In the genomic region with DNA sequence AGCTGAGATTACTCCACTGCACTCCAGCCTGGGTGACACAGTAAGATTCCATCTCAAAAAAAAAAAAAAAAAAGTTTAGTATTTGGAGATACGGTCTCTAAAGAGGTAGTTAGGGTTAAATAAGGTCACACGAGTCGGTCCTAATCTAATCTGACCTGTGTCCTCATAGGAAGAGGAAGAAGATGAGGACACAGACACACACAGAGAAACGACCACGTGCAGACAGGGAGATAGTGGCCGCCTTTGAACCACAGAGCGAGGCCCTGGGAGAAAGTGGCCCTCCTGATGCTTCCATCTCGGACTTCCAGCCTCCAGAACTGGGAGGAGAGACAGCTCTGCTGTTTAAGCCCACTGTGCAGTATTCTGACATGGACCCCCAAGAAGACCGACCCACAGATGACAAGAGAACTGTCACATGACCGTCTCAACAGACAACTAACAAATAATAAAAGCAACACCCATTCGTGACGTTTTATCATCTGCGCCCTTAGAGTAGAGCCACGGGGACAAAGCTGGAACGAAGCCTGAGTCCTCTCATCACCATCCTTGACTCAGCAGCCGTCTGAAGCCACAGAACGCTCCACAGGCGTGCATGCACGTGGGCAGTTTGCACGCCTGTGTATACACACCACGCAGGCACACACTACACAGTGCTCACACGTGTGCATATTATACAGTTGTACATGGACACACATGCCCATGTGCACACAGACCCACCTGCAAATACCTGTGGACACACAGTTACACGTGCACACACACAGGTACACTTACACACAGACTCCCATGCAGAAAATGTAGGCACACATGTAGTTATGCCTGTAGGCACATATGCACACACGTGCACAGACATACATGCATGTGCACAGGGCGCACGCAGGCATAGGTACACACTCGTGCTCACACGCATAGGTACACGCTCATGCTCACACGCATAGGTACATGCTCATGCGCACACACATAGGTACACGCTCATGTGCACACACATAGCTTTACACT, we compare ENCODE assay signal across 1 cellular context.
A peak's percentile ranks its signal among the peaks of the same experiment; 100 is the strongest.
TF ChIP-seq lines count a peak whose summit lies in the region.

No MANE protein-coding gene starts in this region.

TF ChIP-seq in K562, 482 proteins besides CTCF, POLR2A, EP300 and RAD21 (continued from another document and continues in another):
- TF ChIP-seq, protein P1, sequence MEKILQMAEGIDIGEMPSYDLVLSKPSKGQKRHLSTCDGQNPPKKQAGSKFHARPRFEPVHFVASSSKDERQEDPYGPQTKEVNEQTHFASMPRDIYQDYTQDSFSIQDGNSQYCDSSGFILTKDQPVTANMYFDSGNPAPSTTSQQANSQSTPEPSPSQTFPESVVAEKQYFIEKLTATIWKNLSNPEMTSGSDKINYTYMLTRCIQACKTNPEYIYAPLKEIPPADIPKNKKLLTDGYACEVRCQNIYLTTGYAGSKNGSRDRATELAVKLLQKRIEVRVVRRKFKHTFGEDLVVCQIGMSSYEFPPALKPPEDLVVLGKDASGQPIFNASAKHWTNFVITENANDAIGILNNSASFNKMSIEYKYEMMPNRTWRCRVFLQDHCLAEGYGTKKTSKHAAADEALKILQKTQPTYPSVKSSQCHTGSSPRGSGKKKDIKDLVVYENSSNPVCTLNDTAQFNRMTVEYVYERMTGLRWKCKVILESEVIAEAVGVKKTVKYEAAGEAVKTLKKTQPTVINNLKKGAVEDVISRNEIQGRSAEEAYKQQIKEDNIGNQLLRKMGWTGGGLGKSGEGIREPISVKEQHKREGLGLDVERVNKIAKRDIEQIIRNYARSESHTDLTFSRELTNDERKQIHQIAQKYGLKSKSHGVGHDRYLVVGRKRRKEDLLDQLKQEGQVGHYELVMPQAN (IDR thresholded peaks at IDR 0.05; ENCODE audit: borderline replicate concordance) = no peak; the same call in 1 of the 2 replicates
- TF ChIP-seq, protein P2, sequence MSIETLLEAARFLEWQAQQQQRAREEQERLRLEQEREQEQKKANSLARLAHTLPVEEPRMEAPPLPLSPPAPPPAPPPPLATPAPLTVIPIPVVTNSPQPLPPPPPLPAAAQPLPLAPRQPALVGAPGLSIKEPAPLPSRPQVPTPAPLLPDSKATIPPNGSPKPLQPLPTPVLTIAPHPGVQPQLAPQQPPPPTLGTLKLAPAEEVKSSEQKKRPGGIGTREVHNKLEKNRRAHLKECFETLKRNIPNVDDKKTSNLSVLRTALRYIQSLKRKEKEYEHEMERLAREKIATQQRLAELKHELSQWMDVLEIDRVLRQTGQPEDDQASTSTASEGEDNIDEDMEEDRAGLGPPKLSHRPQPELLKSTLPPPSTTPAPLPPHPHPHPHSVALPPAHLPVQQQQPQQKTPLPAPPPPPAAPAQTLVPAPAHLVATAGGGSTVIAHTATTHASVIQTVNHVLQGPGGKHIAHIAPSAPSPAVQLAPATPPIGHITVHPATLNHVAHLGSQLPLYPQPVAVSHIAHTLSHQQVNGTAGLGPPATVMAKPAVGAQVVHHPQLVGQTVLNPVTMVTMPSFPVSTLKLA (conservative IDR thresholded peaks at IDR 0.05) = peak; percentile 53 to 77; a peak in 3 of 4 replicates
- TF ChIP-seq MYC (IDR thresholded peaks at IDR 0.05; ENCODE audit: low read depth, low read length) (peak; percentile 90), MYC (CRISPR knock-in tag; IDR thresholded peaks at IDR 0.05; ENCODE audit: borderline replicate concordance, low read depth) (no peak), RBM34 (IDR thresholded peaks at IDR 0.05; ENCODE audit: borderline replicate concordance, insufficient read depth, low read length) (no peak), CREB1 (IDR thresholded peaks at IDR 0.05) (peak; percentile 50), CREB1 (CRISPR knock-in tag; IDR thresholded peaks at IDR 0.05) (peak; percentile 83), ESRRB (CRISPR knock-in tag; IDR thresholded peaks at IDR 0.05; ENCODE audit: borderline replicate concordance) (no peak), U2AF1 (optimal IDR thresholded peaks at IDR 0.05; ENCODE audit: low read depth, low read length) (no peak), GATA2 (CRISPR knock-in tag; IDR thresholded peaks at IDR 0.05) (peak; percentile 44; the same call in 1 of the 2 replicates), ZNF140 (CRISPR knock-in tag; IDR thresholded peaks at IDR 0.05) (no peak), ZC3H11A (IDR thresholded peaks at IDR 0.05; ENCODE audit: low read depth, low read length) (no peak), PCBP1 (IDR thresholded peaks at IDR 0.05; ENCODE audit: low read depth, low read length, poor library complexity, severe bottlenecking) (no peak), HNRNPUL1 (IDR thresholded peaks at IDR 0.05; ENCODE audit: low read length) (no peak), RBBP5 (IDR thresholded peaks at IDR 0.05; ENCODE audit: borderline replicate concordance, insufficient read depth, low read length, poor library complexity, severe bottlenecking) (peak; percentile 32), PHF20 (IDR thresholded peaks at IDR 0.05; ENCODE audit: partially characterized antibody) (peak; percentile 9), ZNF408 (CRISPR knock-in tag; IDR thresholded peaks at IDR 0.05; ENCODE audit: low read depth) (no peak), MCM3 (IDR thresholded peaks at IDR 0.05) (no peak), ATF7 (IDR thresholded peaks at IDR 0.05) (peak; percentile 67), KDM4B (IDR thresholded peaks at IDR 0.05; ENCODE audit: borderline replicate concordance in 2 of 2, low read depth in 1 of 2) (no peak), MXI1 (IDR thresholded peaks at IDR 0.05; ENCODE audit: low read depth, low read length) (no peak), ELF1 (tag; IDR thresholded peaks at IDR 0.05) (0 out of 2 replicates have a peak, but pooled peaks have one; percentile 16), STAG1 (CRISPR knock-in tag; IDR thresholded peaks at IDR 0.05; ENCODE audit: borderline replicate concordance) (no peak), MAFF (IDR thresholded peaks at IDR 0.05; ENCODE audit: low read length) (no peak), ZNF12 (CRISPR knock-in tag; IDR thresholded peaks at IDR 0.05) (no peak), RB1 (IDR thresholded peaks at IDR 0.05; ENCODE audit: low read depth) (no peak), SMAD4 (CRISPR knock-in tag; conservative IDR thresholded peaks at IDR 0.05) (peak; percentile 86), DPF2 (IDR thresholded peaks at IDR 0.05) (peak; percentile 54; the same call in 1 of the 2 replicates), ZNF431 (CRISPR knock-in tag; IDR thresholded peaks at IDR 0.05) (no peak), NCOR1 (IDR thresholded peaks at IDR 0.05) (0 out of 2 replicates have a peak, but pooled peaks have one; percentile 25), HEY1 (CRISPR knock-in tag; IDR thresholded peaks at IDR 0.05; ENCODE audit: borderline replicate concordance) (no peak), GTF2A2 (tag; IDR thresholded peaks at IDR 0.05) (no peak), ZNF57 (CRISPR knock-in tag; IDR thresholded peaks at IDR 0.05) (no peak)
- TF ChIP-seq, protein P3, sequence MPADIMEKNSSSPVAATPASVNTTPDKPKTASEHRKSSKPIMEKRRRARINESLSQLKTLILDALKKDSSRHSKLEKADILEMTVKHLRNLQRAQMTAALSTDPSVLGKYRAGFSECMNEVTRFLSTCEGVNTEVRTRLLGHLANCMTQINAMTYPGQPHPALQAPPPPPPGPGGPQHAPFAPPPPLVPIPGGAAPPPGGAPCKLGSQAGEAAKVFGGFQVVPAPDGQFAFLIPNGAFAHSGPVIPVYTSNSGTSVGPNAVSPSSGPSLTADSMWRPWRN (IDR thresholded peaks at IDR 0.05; ENCODE audit: low read depth) = peak; percentile 99
- TF ChIP-seq, protein P4, sequence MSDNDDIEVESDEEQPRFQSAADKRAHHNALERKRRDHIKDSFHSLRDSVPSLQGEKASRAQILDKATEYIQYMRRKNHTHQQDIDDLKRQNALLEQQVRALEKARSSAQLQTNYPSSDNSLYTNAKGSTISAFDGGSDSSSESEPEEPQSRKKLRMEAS (CRISPR knock-in tag; IDR thresholded peaks at IDR 0.05) = peak; percentile 83
- TF ChIP-seq, protein P5, sequence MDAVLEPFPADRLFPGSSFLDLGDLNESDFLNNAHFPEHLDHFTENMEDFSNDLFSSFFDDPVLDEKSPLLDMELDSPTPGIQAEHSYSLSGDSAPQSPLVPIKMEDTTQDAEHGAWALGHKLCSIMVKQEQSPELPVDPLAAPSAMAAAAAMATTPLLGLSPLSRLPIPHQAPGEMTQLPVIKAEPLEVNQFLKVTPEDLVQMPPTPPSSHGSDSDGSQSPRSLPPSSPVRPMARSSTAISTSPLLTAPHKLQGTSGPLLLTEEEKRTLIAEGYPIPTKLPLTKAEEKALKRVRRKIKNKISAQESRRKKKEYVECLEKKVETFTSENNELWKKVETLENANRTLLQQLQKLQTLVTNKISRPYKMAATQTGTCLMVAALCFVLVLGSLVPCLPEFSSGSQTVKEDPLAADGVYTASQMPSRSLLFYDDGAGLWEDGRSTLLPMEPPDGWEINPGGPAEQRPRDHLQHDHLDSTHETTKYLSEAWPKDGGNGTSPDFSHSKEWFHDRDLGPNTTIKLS (IDR thresholded peaks at IDR 0.05; ENCODE audit: borderline replicate concordance, low read depth) = 0 out of 2 replicates have a peak, but pooled peaks have one; percentile 23
- TF ChIP-seq, protein P6, sequence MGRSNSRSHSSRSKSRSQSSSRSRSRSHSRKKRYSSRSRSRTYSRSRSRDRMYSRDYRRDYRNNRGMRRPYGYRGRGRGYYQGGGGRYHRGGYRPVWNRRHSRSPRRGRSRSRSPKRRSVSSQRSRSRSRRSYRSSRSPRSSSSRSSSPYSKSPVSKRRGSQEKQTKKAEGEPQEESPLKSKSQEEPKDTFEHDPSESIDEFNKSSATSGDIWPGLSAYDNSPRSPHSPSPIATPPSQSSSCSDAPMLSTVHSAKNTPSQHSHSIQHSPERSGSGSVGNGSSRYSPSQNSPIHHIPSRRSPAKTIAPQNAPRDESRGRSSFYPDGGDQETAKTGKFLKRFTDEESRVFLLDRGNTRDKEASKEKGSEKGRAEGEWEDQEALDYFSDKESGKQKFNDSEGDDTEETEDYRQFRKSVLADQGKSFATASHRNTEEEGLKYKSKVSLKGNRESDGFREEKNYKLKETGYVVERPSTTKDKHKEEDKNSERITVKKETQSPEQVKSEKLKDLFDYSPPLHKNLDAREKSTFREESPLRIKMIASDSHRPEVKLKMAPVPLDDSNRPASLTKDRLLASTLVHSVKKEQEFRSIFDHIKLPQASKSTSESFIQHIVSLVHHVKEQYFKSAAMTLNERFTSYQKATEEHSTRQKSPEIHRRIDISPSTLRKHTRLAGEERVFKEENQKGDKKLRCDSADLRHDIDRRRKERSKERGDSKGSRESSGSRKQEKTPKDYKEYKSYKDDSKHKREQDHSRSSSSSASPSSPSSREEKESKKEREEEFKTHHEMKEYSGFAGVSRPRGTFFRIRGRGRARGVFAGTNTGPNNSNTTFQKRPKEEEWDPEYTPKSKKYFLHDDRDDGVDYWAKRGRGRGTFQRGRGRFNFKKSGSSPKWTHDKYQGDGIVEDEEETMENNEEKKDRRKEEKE (IDR thresholded peaks at IDR 0.05; ENCODE audit: borderline replicate concordance in 1 of 2, control insufficient read depth in 1 of 2, low read depth in 2 of 2, low read length in 1 of 2) = no peak
- TF ChIP-seq, protein P7, sequence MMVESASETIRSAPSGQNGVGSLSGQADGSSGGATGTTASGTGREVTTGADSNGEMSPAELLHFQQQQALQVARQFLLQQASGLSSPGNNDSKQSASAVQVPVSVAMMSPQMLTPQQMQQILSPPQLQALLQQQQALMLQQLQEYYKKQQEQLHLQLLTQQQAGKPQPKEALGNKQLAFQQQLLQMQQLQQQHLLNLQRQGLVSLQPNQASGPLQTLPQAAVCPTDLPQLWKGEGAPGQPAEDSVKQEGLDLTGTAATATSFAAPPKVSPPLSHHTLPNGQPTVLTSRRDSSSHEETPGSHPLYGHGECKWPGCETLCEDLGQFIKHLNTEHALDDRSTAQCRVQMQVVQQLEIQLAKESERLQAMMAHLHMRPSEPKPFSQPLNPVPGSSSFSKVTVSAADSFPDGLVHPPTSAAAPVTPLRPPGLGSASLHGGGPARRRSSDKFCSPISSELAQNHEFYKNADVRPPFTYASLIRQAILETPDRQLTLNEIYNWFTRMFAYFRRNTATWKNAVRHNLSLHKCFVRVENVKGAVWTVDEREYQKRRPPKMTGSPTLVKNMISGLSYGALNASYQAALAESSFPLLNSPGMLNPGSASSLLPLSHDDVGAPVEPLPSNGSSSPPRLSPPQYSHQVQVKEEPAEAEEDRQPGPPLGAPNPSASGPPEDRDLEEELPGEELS (CRISPR knock-in tag; IDR thresholded peaks at IDR 0.05; ENCODE audit: borderline replicate concordance) = no peak
- TF ChIP-seq, protein P8, sequence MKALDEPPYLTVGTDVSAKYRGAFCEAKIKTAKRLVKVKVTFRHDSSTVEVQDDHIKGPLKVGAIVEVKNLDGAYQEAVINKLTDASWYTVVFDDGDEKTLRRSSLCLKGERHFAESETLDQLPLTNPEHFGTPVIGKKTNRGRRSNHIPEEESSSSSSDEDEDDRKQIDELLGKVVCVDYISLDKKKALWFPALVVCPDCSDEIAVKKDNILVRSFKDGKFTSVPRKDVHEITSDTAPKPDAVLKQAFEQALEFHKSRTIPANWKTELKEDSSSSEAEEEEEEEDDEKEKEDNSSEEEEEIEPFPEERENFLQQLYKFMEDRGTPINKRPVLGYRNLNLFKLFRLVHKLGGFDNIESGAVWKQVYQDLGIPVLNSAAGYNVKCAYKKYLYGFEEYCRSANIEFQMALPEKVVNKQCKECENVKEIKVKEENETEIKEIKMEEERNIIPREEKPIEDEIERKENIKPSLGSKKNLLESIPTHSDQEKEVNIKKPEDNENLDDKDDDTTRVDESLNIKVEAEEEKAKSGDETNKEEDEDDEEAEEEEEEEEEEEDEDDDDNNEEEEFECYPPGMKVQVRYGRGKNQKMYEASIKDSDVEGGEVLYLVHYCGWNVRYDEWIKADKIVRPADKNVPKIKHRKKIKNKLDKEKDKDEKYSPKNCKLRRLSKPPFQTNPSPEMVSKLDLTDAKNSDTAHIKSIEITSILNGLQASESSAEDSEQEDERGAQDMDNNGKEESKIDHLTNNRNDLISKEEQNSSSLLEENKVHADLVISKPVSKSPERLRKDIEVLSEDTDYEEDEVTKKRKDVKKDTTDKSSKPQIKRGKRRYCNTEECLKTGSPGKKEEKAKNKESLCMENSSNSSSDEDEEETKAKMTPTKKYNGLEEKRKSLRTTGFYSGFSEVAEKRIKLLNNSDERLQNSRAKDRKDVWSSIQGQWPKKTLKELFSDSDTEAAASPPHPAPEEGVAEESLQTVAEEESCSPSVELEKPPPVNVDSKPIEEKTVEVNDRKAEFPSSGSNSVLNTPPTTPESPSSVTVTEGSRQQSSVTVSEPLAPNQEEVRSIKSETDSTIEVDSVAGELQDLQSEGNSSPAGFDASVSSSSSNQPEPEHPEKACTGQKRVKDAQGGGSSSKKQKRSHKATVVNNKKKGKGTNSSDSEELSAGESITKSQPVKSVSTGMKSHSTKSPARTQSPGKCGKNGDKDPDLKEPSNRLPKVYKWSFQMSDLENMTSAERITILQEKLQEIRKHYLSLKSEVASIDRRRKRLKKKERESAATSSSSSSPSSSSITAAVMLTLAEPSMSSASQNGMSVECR (CRISPR knock-in tag; IDR thresholded peaks at IDR 0.05) = 0 out of 2 replicates have a peak, but pooled peaks have one; percentile 46
